8 cellular contexts compared by ENCODE assay signal in the genomic region with DNA sequence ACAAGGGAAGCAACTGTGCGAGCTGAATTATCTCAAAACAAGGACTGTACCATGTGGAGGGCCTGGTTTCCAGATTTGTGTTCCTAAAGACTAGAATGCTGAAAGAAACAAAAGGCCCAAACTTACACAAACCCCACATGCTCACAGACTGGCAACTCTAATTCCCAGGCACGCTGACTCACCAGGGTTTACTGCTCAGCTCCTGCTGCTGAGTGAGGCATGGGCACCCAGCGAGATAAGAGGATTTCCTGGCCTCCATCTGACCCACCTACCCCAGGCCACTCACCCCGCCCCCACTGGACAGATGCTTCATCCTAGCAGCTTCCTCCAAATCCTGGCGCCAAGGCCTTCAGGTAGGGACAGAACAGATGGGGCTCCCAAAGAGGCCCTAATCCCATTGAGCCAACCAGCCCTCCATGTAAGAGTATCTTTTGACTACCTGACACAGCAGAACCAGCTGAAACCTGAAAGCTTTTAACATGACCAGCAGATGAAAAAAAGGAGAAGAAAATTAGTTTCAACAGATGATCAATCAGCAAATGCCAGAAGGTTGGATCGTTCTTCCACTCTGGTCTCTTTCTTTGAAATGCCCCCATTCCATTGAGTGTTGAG. TPM values are rescaled to one million over a fixed set of nuclear protein-coding genes. Genes with fewer than 3 reads are reported as not detected.
DNase-seq lines count a peak whose midpoint lies in the region; ATAC-seq and TF ChIP-seq lines count a peak whose summit lies in the region.

No MANE protein-coding gene starts in this region.

- DNase-seq in AG09309 (ENCODE audit: low read depth) (peak; percentile 60), SW 1271 (lab: John Stamatoyannopoulos, UW) (peak; percentile 5 to 66), posterior vena cava (ENCODE audit: low spot score) (peak; percentile 86), NCI-H2029 (lab: John Stamatoyannopoulos, UW) (no peak), NCI-H1694 treated with DMSO at 0.1 percent for 48 hours (lab: John Stamatoyannopoulos, UW) (no peak)

- H3K4me3 ChIP-seq in AG09309 (ENCODE audit: control insufficient read depth, low read depth, low read length) = no peak overlapping the region

- TF ChIP-seq CTCF in AG09309 (IDR thresholded peaks at IDR 0.05; ENCODE audit: control insufficient read depth, insufficient read depth, low read depth, low read length, missing control alignments) = no peak

- intact Hi-C loops in posterior vena cava (cut with DNase I) = loop anchor here in 1 of 2 donors (5.0 kb wide), 1 partner anchor 41 kb away; no protein-coding TSS in a partner anchor

- ATAC-seq in GM21723 (IDR thresholded peaks at IDR 0.05; ENCODE audit: unreplicated experiment) (peak; percentile 22), esophagus mucosa (peak; percentile 79), HG03565 (IDR thresholded peaks at IDR 0.05; ENCODE audit: unreplicated experiment) (no peak)

RNA-seq across cellular contexts. Expression of a gene that starts 33.9 kb away (rescaled TPM):
- total RNA-seq in esophagus mucosa (17.1 TPM), posterior vena cava (10 to 100 TPM; 27.7 to 30.6 TPM)

RNA-seq across cellular contexts. Expression of a gene that starts 34.3 kb away (rescaled TPM):
- 15.1 TPM for total RNA-seq in esophagus mucosa
- 10 to 100 TPM; 32.7 to 38.8 TPM for total RNA-seq in posterior vena cava

RNA-seq across cellular contexts. Expression of a gene that starts 59.9 kb away (rescaled TPM):
- total RNA-seq in esophagus mucosa (2.5 TPM), posterior vena cava (1 to 10 TPM; 1.0 to 2.2 TPM)

RNA-seq across cellular contexts. Expression of a gene that starts 60.0 kb away (rescaled TPM):
- total RNA-seq in esophagus mucosa = 15.4 TPM
- 10 to 100 TPM in 1 of 2 donors, 1 to 10 TPM in 1; 7.8 to 13.6 TPM for total RNA-seq in posterior vena cava

Comparison
In these comparisons a context has a peak if more than half of its experiments do, and no peak if none do; other contexts are left out.
1. DNase-seq: peak in AG09309 (single experiment), SW 1271 (2 of 2) and posterior vena cava (single experiment); none in NCI-H2029 (single experiment) and NCI-H1694 treated with DMSO at 0.1 percent for 48 hours (single experiment).